In the genomic region with DNA sequence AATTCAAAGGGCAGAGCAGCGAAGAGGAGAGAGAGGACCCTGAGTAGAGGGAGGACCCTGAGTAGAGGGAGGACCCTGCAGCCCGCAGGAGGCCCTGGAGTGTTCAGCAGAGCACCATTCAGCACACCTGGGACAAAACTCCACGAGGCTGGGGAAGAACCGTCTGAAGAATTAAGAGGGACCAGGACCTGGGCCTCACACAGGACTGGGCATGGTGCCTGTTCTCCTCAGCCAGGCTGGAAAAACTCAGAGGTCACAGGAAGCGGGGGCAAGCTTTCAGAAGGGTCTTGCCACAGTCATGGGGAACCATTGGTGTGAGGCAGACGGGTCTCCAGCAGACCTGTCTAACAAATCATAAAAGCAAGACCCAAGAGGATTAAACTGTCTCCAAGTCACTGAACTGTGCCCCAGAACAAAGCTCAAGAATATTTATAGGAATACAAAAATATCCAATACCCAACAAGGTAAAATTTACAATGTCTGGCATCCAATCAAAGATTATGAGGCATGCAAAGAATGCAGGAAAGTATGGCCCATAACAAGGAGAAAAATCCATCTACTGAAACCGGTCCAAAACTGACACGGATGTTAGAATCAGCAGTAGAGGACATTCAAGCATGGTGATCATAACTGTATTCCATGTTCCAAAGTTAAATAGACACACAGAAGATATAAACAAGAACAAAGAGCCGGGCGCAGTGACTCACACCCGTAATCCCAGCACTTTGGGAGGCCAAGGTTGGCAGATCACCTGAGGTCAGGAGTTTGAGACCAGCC, we compare ENCODE assay signal across 26 cellular contexts. TPM values are rescaled to one million over a fixed set of nuclear protein-coding genes. Genes with fewer than 3 reads are reported as not detected.
DNase-seq lines count a peak whose midpoint lies in the region; ATAC-seq and TF ChIP-seq lines count a peak whose summit lies in the region.
"Had no signal": no experiment of that assay in that cellular context is flagged by ENCODE, and none has a peak within 500 bp of the region (broad histone marks: within the 10 kb centered on the region; RNA-seq: fewer than 3 reads in every experiment).

No MANE protein-coding gene starts in this region.

- intact Hi-C loops in body of pancreas (cut with DNase I), result no loop called here
- intact Hi-C loops in lower lobe of right lung (cut with DNase I), result no loop called here
- intact Hi-C loops in upper lobe of right lung (cut with DNase I), result no loop called here

- H3K9me3 Mint-ChIP-seq in activated naive CD4-positive, alpha-beta T cell treated with anti-CD3 and anti-CD28 coated beads, Interleukin-2, amount 50 U/mL, for 24 hours, result no peaks in the 10 kb centered on the region
- H3K9me3 Mint-ChIP-seq in activated naive CD4-positive, alpha-beta T cell treated with anti-CD3 and anti-CD28 coated beads, Interleukin-2, amount 10 ng/mL, durations not matched to agents 7 days and 5 days, result peaks cover 5% of the 10 kb centered on the region

- CTCF ChIA-PET in activated naive CD4-positive, alpha-beta T cell treated with anti-CD3 and anti-CD28 coated beads, Interleukin-2, amount 10 ng/mL, durations not matched to agents 7 days and 5 days (lab: Charles Lee), result interaction anchor here (1.4 kb wide), 1 partner anchor 21 kb away, joined by 4 read pairs; no protein-coding TSS in a partner anchor

- no peak for TF ChIP-seq CTCF in body of pancreas (IDR thresholded peaks at IDR 0.05)
- TF ChIP-seq CTCF in lower lobe of right lung (IDR thresholded peaks at IDR 0.05), result no peak
- TF ChIP-seq CTCF in upper lobe of right lung (IDR thresholded peaks at IDR 0.05), result no peak

- 61 to 65% methylated on average over 11 of the region's 11 CpGs for WGBS in body of pancreas, 2 donors

- ATAC-seq in body of pancreas (peak; percentile 53), lower lobe of right lung (no peak), upper lobe of right lung (no peak)
- ATAC-seq: activated CD4-positive, alpha-beta T cell treated with anti-CD3 and anti-CD28 coated beads for 36 hours; activated CD8-positive, alpha-beta memory T cell treated with anti-CD3 and anti-CD28 coated beads, Interleukin-2, amount 10 ng/mL, durations not matched to agents 7 days and 5 days; stimulated activated naive CD8-positive, alpha-beta T cell treated with anti-CD3 and anti-CD28 coated beads, Interleukin-15, amount 100 ng/mL, for 72 hours had no signal

- no peaks in the 10 kb centered on the region for H3K4me1 Mint-ChIP-seq in activated naive CD4-positive, alpha-beta T cell treated with anti-CD3 and anti-CD28 coated beads, Interleukin-2, amount 50 U/mL, for 24 hours
- H3K4me1 Mint-ChIP-seq in activated naive CD4-positive, alpha-beta T cell treated with anti-CD3 and anti-CD28 coated beads, Interleukin-2, amount 10 ng/mL, durations not matched to agents 7 days and 5 days, result no peaks in the 10 kb centered on the region
- H3K4me1 Mint-ChIP-seq: activated CD4-positive, alpha-beta T cell treated with anti-CD3 and anti-CD28 coated beads for 36 hours; activated CD8-positive, alpha-beta memory T cell treated with anti-CD3 and anti-CD28 coated beads, Interleukin-2, amount 10 ng/mL, durations not matched to agents 7 days and 5 days; activated naive CD8-positive, alpha-beta T cell treated with anti-CD3 and anti-CD28 coated beads, Interleukin-2, amount 10 ng/mL, durations not matched to agents 7 days and 5 days had no signal

- peak overlapping the region in 2 of 4 donors; percentile 23 to 41 for H3K27ac ChIP-seq in body of pancreas
- H3K27ac ChIP-seq in lower lobe of right lung, result no peak overlapping the region
- H3K27ac ChIP-seq in upper lobe of right lung, result no peak overlapping the region
- H3K27ac ChIP-seq: 22Rv1, epithelial cell of prostate, ovary had no signal

- H3K4me3 Mint-ChIP-seq in activated naive CD4-positive, alpha-beta T cell treated with anti-CD3 and anti-CD28 coated beads, Interleukin-2, amount 50 U/mL, for 24 hours, result no peak overlapping the region
- no peak overlapping the region for H3K4me3 Mint-ChIP-seq in activated naive CD4-positive, alpha-beta T cell treated with anti-CD3 and anti-CD28 coated beads, Interleukin-2, amount 10 ng/mL, durations not matched to agents 7 days and 5 days
- H3K4me3 Mint-ChIP-seq: activated CD4-positive, alpha-beta T cell treated with anti-CD3 and anti-CD28 coated beads for 36 hours; activated CD8-positive, alpha-beta memory T cell treated with anti-CD3 and anti-CD28 coated beads, Interleukin-2, amount 10 ng/mL, durations not matched to agents 7 days and 5 days; activated naive CD8-positive, alpha-beta T cell treated with anti-CD3 and anti-CD28 coated beads, Interleukin-2, amount 10 ng/mL, durations not matched to agents 7 days and 5 days; dendritic cell treated with granulocyte-macrophage colony-stimulating factor and Interleukin-4, amounts not matched to agents 40 ng/mL and 50 ng/mL, for 4 days; HFFc6; stimulated activated naive CD8-positive, alpha-beta T cell treated with anti-CD3 and anti-CD28 coated beads, Interleukin-15, amount 100 ng/mL, for 72 hours had no signal

- H3K4me3 ChIP-seq in body of pancreas, result no peak overlapping the region
- H3K4me3 ChIP-seq in lower lobe of right lung, result no peak overlapping the region
- no peak overlapping the region for H3K4me3 ChIP-seq in upper lobe of right lung
- H3K4me3 ChIP-seq: ovary had no signal

- no peaks in the 10 kb centered on the region for H3K27me3 Mint-ChIP-seq in activated naive CD4-positive, alpha-beta T cell treated with anti-CD3 and anti-CD28 coated beads, Interleukin-2, amount 50 U/mL, for 24 hours
- H3K27me3 Mint-ChIP-seq in activated naive CD4-positive, alpha-beta T cell treated with anti-CD3 and anti-CD28 coated beads, Interleukin-2, amount 10 ng/mL, durations not matched to agents 7 days and 5 days, result peaks cover 7% of the 10 kb centered on the region
- H3K27me3 Mint-ChIP-seq: activated CD4-positive, alpha-beta T cell treated with anti-CD3 and anti-CD28 coated beads for 36 hours; activated CD8-positive, alpha-beta memory T cell treated with anti-CD3 and anti-CD28 coated beads, Interleukin-2, amount 10 ng/mL, durations not matched to agents 7 days and 5 days; stimulated activated naive CD8-positive, alpha-beta T cell treated with anti-CD3 and anti-CD28 coated beads, Interleukin-15, amount 100 ng/mL, for 72 hours had no signal

- no peaks in the 10 kb centered on the region for H3K9me3 ChIP-seq in body of pancreas
- no peaks in the 10 kb centered on the region for H3K9me3 ChIP-seq in lower lobe of right lung
- no peaks in the 10 kb centered on the region for H3K9me3 ChIP-seq in upper lobe of right lung
- H3K9me3 ChIP-seq: Caco-2, ovary had no signal

- no peak for DNase-seq in activated naive CD4-positive, alpha-beta T cell treated with anti-CD3 and anti-CD28 coated beads, Interleukin-2, amount 10 ng/mL, durations not matched to agents 7 days and 5 days
- DNase-seq in body of pancreas, result no peak
- peak; percentile 22 for DNase-seq in lower lobe of right lung
- DNase-seq in upper lobe of right lung, result peak; percentile 32
- no peak for DNase-seq in activated CD4-positive, alpha-beta T cell treated with anti-CD3 and anti-CD28 coated beads, Interleukin-2, amount 50 U/mL, for 4 hours
- no peak for DNase-seq in HCEC 1CT
- DNase-seq in activated effector memory CD4-positive, alpha-beta T cell treated with Interleukin-2 at 50 U/mL for 16 hours, result no peak
- DNase-seq: activated CD4-positive, alpha-beta T cell treated with anti-CD3 and anti-CD28 coated beads for 36 hours; activated CD8-positive, alpha-beta memory T cell treated with anti-CD3 and anti-CD28 coated beads, Interleukin-2, amount 10 ng/mL, durations not matched to agents 7 days and 5 days; activated naive CD8-positive, alpha-beta T cell treated with anti-CD3 and anti-CD28 coated beads, Interleukin-2, amount 10 ng/mL, durations not matched to agents 7 days and 5 days; Caco-2; foreskin melanocyte; HFFc6; hippocampal formation; islet precursor cell; NCI-H1417; NCI-H524 treated with DMSO at 0.1 percent for 48 hours; RPMI8226; stimulated activated CD4-positive, alpha-beta T cell treated with anti-CD3 and anti-CD28 coated beads, Interleukin-4, amount 100 ng/mL, for 1 hour; stimulated activated naive CD8-positive, alpha-beta T cell treated with anti-CD3 and anti-CD28 coated beads, Interleukin-15, amount 100 ng/mL, for 72 hours; trophoblast cell had no signal

- H3K27ac Mint-ChIP-seq in activated naive CD4-positive, alpha-beta T cell treated with anti-CD3 and anti-CD28 coated beads, Interleukin-2, amount 50 U/mL, for 24 hours, result peak overlapping the region; percentile 62
- no peak overlapping the region for H3K27ac Mint-ChIP-seq in activated naive CD4-positive, alpha-beta T cell treated with anti-CD3 and anti-CD28 coated beads, Interleukin-2, amount 10 ng/mL, durations not matched to agents 7 days and 5 days
- H3K27ac Mint-ChIP-seq: activated CD4-positive, alpha-beta T cell treated with anti-CD3 and anti-CD28 coated beads for 36 hours; activated CD8-positive, alpha-beta memory T cell treated with anti-CD3 and anti-CD28 coated beads, Interleukin-2, amount 10 ng/mL, durations not matched to agents 7 days and 5 days; activated naive CD8-positive, alpha-beta T cell treated with anti-CD3 and anti-CD28 coated beads, Interleukin-2, amount 10 ng/mL, durations not matched to agents 7 days and 5 days; HFFc6; stimulated activated naive CD8-positive, alpha-beta T cell treated with anti-CD3 and anti-CD28 coated beads, Interleukin-15, amount 100 ng/mL, for 72 hours had no signal

- no peak for TF ChIP-seq POLR2A in body of pancreas (IDR thresholded peaks at IDR 0.05)

- H3K4me1 ChIP-seq in body of pancreas, result no peaks in the 10 kb centered on the region
- H3K4me1 ChIP-seq in lower lobe of right lung, result no peaks in the 10 kb centered on the region
- no peaks in the 10 kb centered on the region for H3K4me1 ChIP-seq in upper lobe of right lung
- H3K4me1 ChIP-seq: Caco-2 had no signal

- H3K36me3 Mint-ChIP-seq in activated naive CD4-positive, alpha-beta T cell treated with anti-CD3 and anti-CD28 coated beads, Interleukin-2, amount 50 U/mL, for 24 hours, result peaks cover 10% of the 10 kb centered on the region
- H3K36me3 Mint-ChIP-seq in activated naive CD4-positive, alpha-beta T cell treated with anti-CD3 and anti-CD28 coated beads, Interleukin-2, amount 10 ng/mL, durations not matched to agents 7 days and 5 days, result no peaks in the 10 kb centered on the region
- H3K36me3 Mint-ChIP-seq: activated CD8-positive, alpha-beta memory T cell treated with anti-CD3 and anti-CD28 coated beads, Interleukin-2, amount 10 ng/mL, durations not matched to agents 7 days and 5 days; activated naive CD8-positive, alpha-beta T cell treated with anti-CD3 and anti-CD28 coated beads, Interleukin-2, amount 10 ng/mL, durations not matched to agents 7 days and 5 days had no signal

- H3K36me3 ChIP-seq in body of pancreas (replicated peaks in 1 of 2; ENCODE audit: insufficient read depth in 1 of 2, low read depth in 2 of 2), result no peaks in the 10 kb centered on the region
- H3K36me3 ChIP-seq in lower lobe of right lung, result no peaks in the 10 kb centered on the region
- no peaks in the 10 kb centered on the region for H3K36me3 ChIP-seq in upper lobe of right lung
- H3K36me3 ChIP-seq: ovary had no signal

- H3K27me3 ChIP-seq in body of pancreas, result no peaks in the 10 kb centered on the region
- H3K27me3 ChIP-seq in lower lobe of right lung (ENCODE audit: low read depth), result no peaks in the 10 kb centered on the region
- H3K27me3 ChIP-seq in upper lobe of right lung, result no peaks in the 10 kb centered on the region
- H3K27me3 ChIP-seq: ovary had no signal

RNA-seq across cellular contexts. Expression of gene MORN1, which starts 30.6 kb away (rescaled TPM):
- total RNA-seq in body of pancreas (10 to 100 TPM in 1 of 2 donors, 1 to 10 TPM in 1; 7.0 to 17.8 TPM), lower lobe of right lung (13.4 TPM), upper lobe of right lung (9.0 TPM)

RNA-seq across cellular contexts. Expression of gene RER1, which starts 30.9 kb away (rescaled TPM):
- total RNA-seq in body of pancreas (10 to 100 TPM; 50.3 to 57.7 TPM), lower lobe of right lung (133 TPM), upper lobe of right lung (118 TPM)

RNA-seq across cellular contexts. Expression of gene PEX10, which starts 51.6 kb away (rescaled TPM):
- total RNA-seq in body of pancreas (10 to 100 TPM; 18.1 to 26.5 TPM), lower lobe of right lung (12.4 TPM), upper lobe of right lung (14.6 TPM)

Comparison
In these comparisons a context has a peak if more than half of its experiments do, and no peak if none do; other contexts are left out.
1. DNase-seq: peak in lower lobe of right lung (single experiment) and upper lobe of right lung (single experiment); none in activated naive CD4-positive, alpha-beta T cell treated with anti-CD3 and anti-CD28 coated beads, Interleukin-2, amount 10 ng/mL, durations not matched to agents 7 days and 5 days (single experiment), body of pancreas (0 of 4), activated CD4-positive, alpha-beta T cell treated with anti-CD3 and anti-CD28 coated beads, Interleukin-2, amount 50 U/mL, for 4 hours (0 of 2), HCEC 1CT (single experiment) and activated effector memory CD4-positive, alpha-beta T cell treated with Interleukin-2 at 50 U/mL for 16 hours (single experiment).